Comparison of ENCODE assay signal across 1 cellular context in the genomic region with DNA sequence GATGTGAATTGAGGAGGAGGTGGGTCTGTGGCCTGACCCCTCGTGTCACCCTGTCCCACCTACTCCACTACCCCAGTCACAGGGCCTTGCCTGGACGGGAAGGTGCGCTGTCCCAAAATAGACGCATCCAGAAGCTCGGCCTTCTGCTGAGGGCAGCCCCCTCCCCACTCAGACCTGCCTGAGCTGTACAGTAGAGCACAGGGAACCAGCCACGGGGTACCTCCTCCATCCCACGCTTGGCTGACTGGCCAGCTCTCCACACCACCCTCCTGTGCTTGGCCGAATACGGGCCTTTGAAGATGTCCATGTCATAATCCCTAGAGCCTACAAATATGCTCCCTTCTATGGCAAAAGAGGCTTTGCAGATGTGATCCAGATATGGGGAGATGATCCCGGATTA.
TF ChIP-seq lines count a peak whose summit lies in the region.

No MANE protein-coding gene starts in this region.

TF ChIP-seq in HCT116, 20 proteins besides CTCF, POLR2A, EP300 and RAD21:
- TF ChIP-seq SRF (IDR thresholded peaks at IDR 0.05; ENCODE audit: low read depth) = no peak
- TF ChIP-seq EGR1 (IDR thresholded peaks at IDR 0.05; ENCODE audit: low read depth) = no peak
- no peak for TF ChIP-seq TCF7L2 (IDR thresholded peaks at IDR 0.05; ENCODE audit: borderline replicate concordance, extremely low read depth, insufficient read depth, insufficient read length)
- no peak for TF ChIP-seq ELF1 (IDR thresholded peaks at IDR 0.05; ENCODE audit: borderline replicate concordance, low read depth)
- no peak for TF ChIP-seq SIN3A (IDR thresholded peaks at IDR 0.05; ENCODE audit: low read depth)
- TF ChIP-seq POLR2AphosphoS5 (IDR thresholded peaks at IDR 0.05; ENCODE audit: low read depth, low read length) = 0 out of 2 replicates have a peak, but pooled peaks have one; percentile 7
